8 cellular contexts compared by ENCODE assay signal in genomic region chr4:71187399-71188196, GRCh38.
DNase-seq lines count a peak whose midpoint lies in the region; ATAC-seq and TF ChIP-seq lines count a peak whose summit lies in the region.

No MANE protein-coding gene starts in this region.

- no peaks in the 10 kb centered on the region for H3K79me2 ChIP-seq in mammary epithelial cell (ENCODE audit: insufficient read depth, low read length)

- DNase-seq in RPMI7951 (ENCODE audit: low read depth): peak; percentile 7
- DNase-seq in mammary epithelial cell: peak; percentile 1
- peak; percentile 86 for DNase-seq in kidney epithelial cell (ENCODE audit: low read depth)
- DNase-seq in stimulated activated CD4-positive, alpha-beta T cell treated with anti-CD3 and anti-CD28 coated beads, Interleukin-1b, Interleukin-23, amount 100 ng/mL, for 48 hours: peak; percentile 6
- no peak for DNase-seq in NCI-H1105 treated with DMSO at 0.1 percent for 48 hours (lab: John Stamatoyannopoulos, UW)
- no peak for DNase-seq in SIG-M5 (lab: John Stamatoyannopoulos, UW)

- CTCF ChIA-PET in mammary epithelial cell (lab: Charles Lee; ENCODE audit: low non-redundant PET): no interaction called here

- H3K27me3 ChIP-seq in BLaER1 treated with 17β-estradiol and CSF1 and Interleukin-3, amounts not matched to agents 10 nM and 100 nM: peaks cover 51 to 61% (median 57%) of the 10 kb centered on the region in 11 experiments
- H3K27me3 ChIP-seq in mammary epithelial cell (ENCODE audit: insufficient read depth, low read length) (peaks cover 34% of the 10 kb centered on the region), kidney epithelial cell (ENCODE audit: control insufficient read depth, insufficient read depth, low read length) (no peaks in the 10 kb centered on the region)

- intact Hi-C loops in mammary epithelial cell (cut with micrococcal nuclease): no loop called here

- BruUV-seq in mammary epithelial cell (replicated peaks; lab: Mats Ljungman, UMichigan): no TSS peak

- peaks cover 0 to 10% (median 7%) of the 10 kb centered on the region in 10 experiments; a peak in 11 of 20 replicates for H3K4me1 ChIP-seq in BLaER1 treated with 17β-estradiol and CSF1 and Interleukin-3, amounts not matched to agents 10 nM and 100 nM
- H3K4me1 ChIP-seq in mammary epithelial cell (ENCODE audit: insufficient read depth, low read length): peaks cover 15% of the 10 kb centered on the region

- H3K27ac ChIP-seq in BLaER1 treated with 17β-estradiol and CSF1 and Interleukin-3, amounts not matched to agents 10 nM and 100 nM: no peak overlapping the region
- H3K27ac ChIP-seq in mammary epithelial cell (ENCODE audit: insufficient read depth, low read depth, low read length): no peak overlapping the region

- ATAC-seq in GM21737 (IDR thresholded peaks at IDR 0.05; ENCODE audit: unreplicated experiment): peak; percentile 26

- 4% methylated on average over 31 of the region's 46 CpGs for WGBS in mammary epithelial cell (ENCODE audit: low coverage, missing lambda C conversion rate)

- H2AFZ ChIP-seq in mammary epithelial cell (ENCODE audit: low read depth, low read length): peak overlapping the region; percentile 55

- peaks cover 0 to 8% (median 0%) of the 10 kb centered on the region in 11 experiments; a peak in 4 of 22 replicates for H3K9me3 ChIP-seq in BLaER1 treated with 17β-estradiol and CSF1 and Interleukin-3, amounts not matched to agents 10 nM and 100 nM (replicated peaks in 1 of 11)
- H3K9me3 ChIP-seq in mammary epithelial cell (replicated peaks; ENCODE audit: insufficient read depth, low read length): no peaks in the 10 kb centered on the region

- dilution Hi-C loops in mammary epithelial cell (cut with HindIII; ENCODE audit: low sequenced_read_pairs): no loop called here

- in situ Hi-C loops in mammary epithelial cell (cut with MboI; ENCODE audit: low sequenced_read_pairs in 2 of 2): loop anchor here in 1 of 2 donors (25.0 kb wide), 1 partner anchor 550 kb away; the partner anchor contains the start of gene ENAM

- peak overlapping the region; percentile 45 to 71 (median 67); a peak in 21 of 22 replicates for H3K9ac ChIP-seq in BLaER1 treated with 17β-estradiol and CSF1 and Interleukin-3, amounts not matched to agents 10 nM and 100 nM
- H3K9ac ChIP-seq in mammary epithelial cell (ENCODE audit: insufficient read depth, low read length): no peak overlapping the region

- peak overlapping the region; percentile 61 to 75 (median 68) for H3K4me3 ChIP-seq in BLaER1 treated with 17β-estradiol and CSF1 and Interleukin-3, amounts not matched to agents 10 nM and 100 nM
- H3K4me3 ChIP-seq in mammary epithelial cell (replicated peaks in 1 of 3; ENCODE audit: insufficient read depth in 1 of 3, low read depth in 2 of 3, low read length in 3 of 3) (peak overlapping the region in 2 of 3 experiments; percentile 12 to 49), kidney epithelial cell (ENCODE audit: low read depth, low read length) (peak overlapping the region; percentile 83)

- peaks cover 0 to 5% (median 0%) of the 10 kb centered on the region in 11 experiments; a peak in 3 of 22 replicates for H4K20me1 ChIP-seq in BLaER1 treated with 17β-estradiol and CSF1 and Interleukin-3, amounts not matched to agents 10 nM and 100 nM
- no peaks in the 10 kb centered on the region for H4K20me1 ChIP-seq in mammary epithelial cell (ENCODE audit: insufficient read depth, low read length)

- TF ChIP-seq CTCF in mammary epithelial cell (conservative IDR thresholded peaks at IDR 0.05 in 1 of 2, IDR thresholded peaks at IDR 0.05 in 1 of 2; ENCODE audit: extremely low read depth in 1 of 2, insufficient read depth in 1 of 2, low read depth in 1 of 2, low read length in 2 of 2) (no peak), kidney epithelial cell (IDR thresholded peaks at IDR 0.05; ENCODE audit: insufficient read depth, low read length, poor library complexity, severe bottlenecking) (no peak)

- H3K36me3 ChIP-seq in BLaER1 treated with 17β-estradiol and CSF1 and Interleukin-3, amounts not matched to agents 10 nM and 100 nM: no peaks in the 10 kb centered on the region
- no peaks in the 10 kb centered on the region for H3K36me3 ChIP-seq in mammary epithelial cell (ENCODE audit: insufficient read depth, low read length)
- no peaks in the 10 kb centered on the region for H3K36me3 ChIP-seq in kidney epithelial cell (ENCODE audit: control insufficient read depth, insufficient read depth, low read length)

- peak overlapping the region; percentile 88 to 98 (median 95) for H3K4me2 ChIP-seq in BLaER1 treated with 17β-estradiol and CSF1 and Interleukin-3, amounts not matched to agents 10 nM and 100 nM
- peak overlapping the region; percentile 83 for H3K4me2 ChIP-seq in mammary epithelial cell (ENCODE audit: insufficient read depth, low read depth, low read length)

Comparison
In these comparisons a context has a peak if more than half of its experiments do, and no peak if none do; other contexts are left out.
1. H3K4me3 ChIP-seq: peak in every context shown above with its lines; median percentile 83 in kidney epithelial cell; 68 in BLaER1 treated with 17β-estradiol and CSF1 and Interleukin-3, amounts not matched to agents 10 nM and 100 nM; 30 in mammary epithelial cell.
2. DNase-seq: peak in RPMI7951 (single experiment), mammary epithelial cell (single experiment), kidney epithelial cell (single experiment) and stimulated activated CD4-positive, alpha-beta T cell treated with anti-CD3 and anti-CD28 coated beads, Interleukin-1b, Interleukin-23, amount 100 ng/mL, for 48 hours (single experiment); none in NCI-H1105 treated with DMSO at 0.1 percent for 48 hours (single experiment) and SIG-M5 (single experiment).